ENCODE assay signal across 1 cellular context in genomic region chr20:1469925-1470571, GRCh38.
TF ChIP-seq lines count a peak whose summit lies in the region.

No MANE protein-coding gene starts in this region.

TF ChIP-seq in HepG2, 621 proteins besides CTCF, POLR2A, EP300 and RAD21 (continued from another document and continues in another):
- TF ChIP-seq AFF4 (CRISPR knock-in tag; IDR thresholded peaks at IDR 0.05) (no peak), ZNF326 (CRISPR knock-in tag; IDR thresholded peaks at IDR 0.05; ENCODE audit: borderline replicate concordance) (no peak), ZNF615 (CRISPR knock-in tag; IDR thresholded peaks at IDR 0.05; ENCODE audit: borderline replicate concordance) (no peak; the same call in 1 of the 2 replicates), ZNF224 (CRISPR knock-in tag; IDR thresholded peaks at IDR 0.05) (no peak), TBX3 (IDR thresholded peaks at IDR 0.05; ENCODE audit: borderline replicate concordance) (no peak), ZNF780A (CRISPR knock-in tag; IDR thresholded peaks at IDR 0.05) (no peak), SRY (CRISPR knock-in tag; IDR thresholded peaks at IDR 0.05) (peak; percentile 42; the same call in 1 of the 2 replicates), ZNF331 (CRISPR knock-in tag; IDR thresholded peaks at IDR 0.05) (peak; percentile 77; the same call in 1 of the 2 replicates), RFXANK (CRISPR knock-in tag; IDR thresholded peaks at IDR 0.05) (peak; percentile 58; the same call in 1 of the 2 replicates), NFYB (CRISPR knock-in tag; IDR thresholded peaks at IDR 0.05) (peak; percentile 36; the same call in 1 of the 2 replicates), ZNF678 (CRISPR knock-in tag; IDR thresholded peaks at IDR 0.05) (no peak), NAIF1 (CRISPR knock-in tag; IDR thresholded peaks at IDR 0.05; ENCODE audit: borderline replicate concordance) (no peak), HDAC1 (CRISPR knock-in tag; IDR thresholded peaks at IDR 0.05) (no peak; the same call in 1 of the 2 replicates), ETS1 (CRISPR knock-in tag; IDR thresholded peaks at IDR 0.05) (no peak), SETDB1 (CRISPR knock-in tag; IDR thresholded peaks at IDR 0.05; ENCODE audit: borderline replicate concordance) (no peak), ZNF841 (CRISPR knock-in tag; IDR thresholded peaks at IDR 0.05; ENCODE audit: borderline replicate concordance) (no peak), PTBP1 (IDR thresholded peaks at IDR 0.05; ENCODE audit: low read depth, low read length, poor library complexity, severe bottlenecking) (no peak), GATAD1 (CRISPR knock-in tag; IDR thresholded peaks at IDR 0.05) (peak; percentile 83), DR1 (CRISPR knock-in tag; IDR thresholded peaks at IDR 0.05) (no peak), ZNF3 (CRISPR knock-in tag; IDR thresholded peaks at IDR 0.05) (no peak), AGO2 (optimal IDR thresholded peaks at IDR 0.05; ENCODE audit: low read depth, low read length) (no peak), BCL6 (CRISPR knock-in tag; IDR thresholded peaks at IDR 0.05) (peak; percentile 53), ZFP62 (CRISPR knock-in tag; IDR thresholded peaks at IDR 0.05) (no peak), SSRP1 (CRISPR knock-in tag; IDR thresholded peaks at IDR 0.05) (peak; percentile 95; the same call in 1 of the 2 replicates), UBTF (CRISPR knock-in tag; IDR thresholded peaks at IDR 0.05) (peak; percentile 50; the same call in 1 of the 2 replicates), ZBTB20 (CRISPR knock-in tag; IDR thresholded peaks at IDR 0.05; ENCODE audit: borderline replicate concordance, low read depth) (no peak), CBX2 (IDR thresholded peaks at IDR 0.05; ENCODE audit: low read depth, low read length) (no peak), CBX2 (CRISPR knock-in tag; IDR thresholded peaks at IDR 0.05; ENCODE audit: low read depth) (peak; percentile 88; the same call in 1 of the 2 replicates), ZNF281 (CRISPR knock-in tag; IDR thresholded peaks at IDR 0.05; ENCODE audit: borderline replicate concordance) (no peak), IKZF1 (IDR thresholded peaks at IDR 0.05) (no peak), ZNF350 (CRISPR knock-in tag; IDR thresholded peaks at IDR 0.05; ENCODE audit: borderline replicate concordance, low read depth) (peak; percentile 74), ZNF7 (CRISPR knock-in tag; IDR thresholded peaks at IDR 0.05) (no peak), RFX3 (CRISPR knock-in tag; IDR thresholded peaks at IDR 0.05) (no peak), SRF (IDR thresholded peaks at IDR 0.05; ENCODE audit: low read depth, low read length) (no peak), CBFB (CRISPR knock-in tag; IDR thresholded peaks at IDR 0.05) (peak; percentile 75)
- TF ChIP-seq, protein P1, sequence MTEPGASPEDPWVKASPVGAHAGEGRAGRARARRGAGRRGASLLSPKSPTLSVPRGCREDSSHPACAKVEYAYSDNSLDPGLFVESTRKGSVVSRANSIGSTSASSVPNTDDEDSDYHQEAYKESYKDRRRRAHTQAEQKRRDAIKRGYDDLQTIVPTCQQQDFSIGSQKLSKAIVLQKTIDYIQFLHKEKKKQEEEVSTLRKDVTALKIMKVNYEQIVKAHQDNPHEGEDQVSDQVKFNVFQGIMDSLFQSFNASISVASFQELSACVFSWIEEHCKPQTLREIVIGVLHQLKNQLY (CRISPR knock-in tag; IDR thresholded peaks at IDR 0.05), result no peak
- TF ChIP-seq, protein P2, sequence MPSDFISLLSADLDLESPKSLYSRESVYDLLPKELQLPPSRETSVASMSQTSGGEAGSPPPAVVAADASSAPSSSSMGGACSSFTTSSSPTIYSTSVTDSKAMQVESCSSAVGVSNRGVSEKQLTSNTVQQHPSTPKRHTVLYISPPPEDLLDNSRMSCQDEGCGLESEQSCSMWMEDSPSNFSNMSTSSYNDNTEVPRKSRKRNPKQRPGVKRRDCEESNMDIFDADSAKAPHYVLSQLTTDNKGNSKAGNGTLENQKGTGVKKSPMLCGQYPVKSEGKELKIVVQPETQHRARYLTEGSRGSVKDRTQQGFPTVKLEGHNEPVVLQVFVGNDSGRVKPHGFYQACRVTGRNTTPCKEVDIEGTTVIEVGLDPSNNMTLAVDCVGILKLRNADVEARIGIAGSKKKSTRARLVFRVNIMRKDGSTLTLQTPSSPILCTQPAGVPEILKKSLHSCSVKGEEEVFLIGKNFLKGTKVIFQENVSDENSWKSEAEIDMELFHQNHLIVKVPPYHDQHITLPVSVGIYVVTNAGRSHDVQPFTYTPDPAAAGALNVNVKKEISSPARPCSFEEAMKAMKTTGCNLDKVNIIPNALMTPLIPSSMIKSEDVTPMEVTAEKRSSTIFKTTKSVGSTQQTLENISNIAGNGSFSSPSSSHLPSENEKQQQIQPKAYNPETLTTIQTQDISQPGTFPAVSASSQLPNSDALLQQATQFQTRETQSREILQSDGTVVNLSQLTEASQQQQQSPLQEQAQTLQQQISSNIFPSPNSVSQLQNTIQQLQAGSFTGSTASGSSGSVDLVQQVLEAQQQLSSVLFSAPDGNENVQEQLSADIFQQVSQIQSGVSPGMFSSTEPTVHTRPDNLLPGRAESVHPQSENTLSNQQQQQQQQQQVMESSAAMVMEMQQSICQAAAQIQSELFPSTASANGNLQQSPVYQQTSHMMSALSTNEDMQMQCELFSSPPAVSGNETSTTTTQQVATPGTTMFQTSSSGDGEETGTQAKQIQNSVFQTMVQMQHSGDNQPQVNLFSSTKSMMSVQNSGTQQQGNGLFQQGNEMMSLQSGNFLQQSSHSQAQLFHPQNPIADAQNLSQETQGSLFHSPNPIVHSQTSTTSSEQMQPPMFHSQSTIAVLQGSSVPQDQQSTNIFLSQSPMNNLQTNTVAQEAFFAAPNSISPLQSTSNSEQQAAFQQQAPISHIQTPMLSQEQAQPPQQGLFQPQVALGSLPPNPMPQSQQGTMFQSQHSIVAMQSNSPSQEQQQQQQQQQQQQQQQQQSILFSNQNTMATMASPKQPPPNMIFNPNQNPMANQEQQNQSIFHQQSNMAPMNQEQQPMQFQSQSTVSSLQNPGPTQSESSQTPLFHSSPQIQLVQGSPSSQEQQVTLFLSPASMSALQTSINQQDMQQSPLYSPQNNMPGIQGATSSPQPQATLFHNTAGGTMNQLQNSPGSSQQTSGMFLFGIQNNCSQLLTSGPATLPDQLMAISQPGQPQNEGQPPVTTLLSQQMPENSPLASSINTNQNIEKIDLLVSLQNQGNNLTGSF (CRISPR knock-in tag; IDR thresholded peaks at IDR 0.05), result no peak
- TF ChIP-seq, protein P3, sequence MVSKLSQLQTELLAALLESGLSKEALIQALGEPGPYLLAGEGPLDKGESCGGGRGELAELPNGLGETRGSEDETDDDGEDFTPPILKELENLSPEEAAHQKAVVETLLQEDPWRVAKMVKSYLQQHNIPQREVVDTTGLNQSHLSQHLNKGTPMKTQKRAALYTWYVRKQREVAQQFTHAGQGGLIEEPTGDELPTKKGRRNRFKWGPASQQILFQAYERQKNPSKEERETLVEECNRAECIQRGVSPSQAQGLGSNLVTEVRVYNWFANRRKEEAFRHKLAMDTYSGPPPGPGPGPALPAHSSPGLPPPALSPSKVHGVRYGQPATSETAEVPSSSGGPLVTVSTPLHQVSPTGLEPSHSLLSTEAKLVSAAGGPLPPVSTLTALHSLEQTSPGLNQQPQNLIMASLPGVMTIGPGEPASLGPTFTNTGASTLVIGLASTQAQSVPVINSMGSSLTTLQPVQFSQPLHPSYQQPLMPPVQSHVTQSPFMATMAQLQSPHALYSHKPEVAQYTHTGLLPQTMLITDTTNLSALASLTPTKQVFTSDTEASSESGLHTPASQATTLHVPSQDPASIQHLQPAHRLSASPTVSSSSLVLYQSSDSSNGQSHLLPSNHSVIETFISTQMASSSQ (IDR thresholded peaks at IDR 0.05; ENCODE audit: low read depth), result peak; percentile 89
- TF ChIP-seq, protein P3 (CRISPR knock-in tag; IDR thresholded peaks at IDR 0.05; ENCODE audit: borderline replicate concordance), result peak; percentile 93
- TF ChIP-seq, protein P4, sequence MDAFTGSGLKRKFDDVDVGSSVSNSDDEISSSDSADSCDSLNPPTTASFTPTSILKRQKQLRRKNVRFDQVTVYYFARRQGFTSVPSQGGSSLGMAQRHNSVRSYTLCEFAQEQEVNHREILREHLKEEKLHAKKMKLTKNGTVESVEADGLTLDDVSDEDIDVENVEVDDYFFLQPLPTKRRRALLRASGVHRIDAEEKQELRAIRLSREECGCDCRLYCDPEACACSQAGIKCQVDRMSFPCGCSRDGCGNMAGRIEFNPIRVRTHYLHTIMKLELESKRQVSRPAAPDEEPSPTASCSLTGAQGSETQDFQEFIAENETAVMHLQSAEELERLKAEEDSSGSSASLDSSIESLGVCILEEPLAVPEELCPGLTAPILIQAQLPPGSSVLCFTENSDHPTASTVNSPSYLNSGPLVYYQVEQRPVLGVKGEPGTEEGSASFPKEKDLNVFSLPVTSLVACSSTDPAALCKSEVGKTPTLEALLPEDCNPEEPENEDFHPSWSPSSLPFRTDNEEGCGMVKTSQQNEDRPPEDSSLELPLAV (CRISPR knock-in tag; conservative IDR thresholded peaks at IDR 0.05; ENCODE audit: low read depth), result no peak
